1 cellular context compared by ENCODE assay signal in the genomic region with DNA sequence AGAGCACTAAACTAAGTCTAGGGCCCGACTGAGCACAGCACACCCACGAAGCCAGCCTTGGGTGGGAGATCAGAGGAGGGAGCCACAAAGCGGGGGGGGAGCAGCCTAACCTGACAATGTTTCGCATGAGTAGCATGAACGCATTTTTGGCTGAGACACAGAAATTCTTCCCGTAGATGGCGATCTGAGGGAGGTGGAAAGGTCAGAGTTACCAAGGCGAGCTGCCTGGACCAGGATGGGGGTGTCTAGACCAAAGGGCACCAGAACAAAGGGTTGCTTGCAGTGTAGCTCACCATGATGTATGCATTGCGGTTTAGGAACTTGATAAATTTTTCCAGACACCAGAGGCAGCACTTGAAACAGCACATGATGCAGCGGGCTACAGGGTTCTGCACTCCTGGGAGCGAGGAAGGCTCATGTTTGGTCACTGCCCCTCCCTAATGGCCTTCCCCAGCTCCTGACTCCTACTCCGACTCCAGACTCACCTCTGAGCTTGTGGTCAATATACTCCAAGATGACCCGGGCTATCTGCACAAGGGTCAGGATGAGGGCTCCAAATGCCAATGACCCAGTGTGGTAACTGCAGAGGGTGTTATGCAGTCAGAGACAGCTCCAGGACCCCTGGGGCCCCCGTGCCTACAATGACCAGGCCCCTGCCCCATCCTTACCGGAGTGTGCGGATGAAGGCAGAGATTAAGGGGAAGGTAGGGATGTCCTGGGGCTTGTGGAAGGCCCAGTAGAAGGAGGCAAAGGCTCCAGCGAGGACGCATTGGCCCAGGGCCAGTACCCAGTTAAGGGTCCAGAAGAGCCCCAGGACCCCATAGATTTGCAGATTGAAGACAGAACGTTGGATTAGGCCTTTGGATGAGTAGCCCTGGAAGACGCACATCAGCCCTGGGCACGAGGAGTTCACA.
A peak's percentile ranks its signal among the peaks of the same experiment; 100 is the strongest.
TF ChIP-seq lines count a peak whose summit lies in the region.

No MANE protein-coding gene starts in this region.

TF ChIP-seq in HepG2, 621 proteins besides CTCF, POLR2A, EP300 and RAD21 (continued from another document and continues in another):
- TF ChIP-seq, protein P1, sequence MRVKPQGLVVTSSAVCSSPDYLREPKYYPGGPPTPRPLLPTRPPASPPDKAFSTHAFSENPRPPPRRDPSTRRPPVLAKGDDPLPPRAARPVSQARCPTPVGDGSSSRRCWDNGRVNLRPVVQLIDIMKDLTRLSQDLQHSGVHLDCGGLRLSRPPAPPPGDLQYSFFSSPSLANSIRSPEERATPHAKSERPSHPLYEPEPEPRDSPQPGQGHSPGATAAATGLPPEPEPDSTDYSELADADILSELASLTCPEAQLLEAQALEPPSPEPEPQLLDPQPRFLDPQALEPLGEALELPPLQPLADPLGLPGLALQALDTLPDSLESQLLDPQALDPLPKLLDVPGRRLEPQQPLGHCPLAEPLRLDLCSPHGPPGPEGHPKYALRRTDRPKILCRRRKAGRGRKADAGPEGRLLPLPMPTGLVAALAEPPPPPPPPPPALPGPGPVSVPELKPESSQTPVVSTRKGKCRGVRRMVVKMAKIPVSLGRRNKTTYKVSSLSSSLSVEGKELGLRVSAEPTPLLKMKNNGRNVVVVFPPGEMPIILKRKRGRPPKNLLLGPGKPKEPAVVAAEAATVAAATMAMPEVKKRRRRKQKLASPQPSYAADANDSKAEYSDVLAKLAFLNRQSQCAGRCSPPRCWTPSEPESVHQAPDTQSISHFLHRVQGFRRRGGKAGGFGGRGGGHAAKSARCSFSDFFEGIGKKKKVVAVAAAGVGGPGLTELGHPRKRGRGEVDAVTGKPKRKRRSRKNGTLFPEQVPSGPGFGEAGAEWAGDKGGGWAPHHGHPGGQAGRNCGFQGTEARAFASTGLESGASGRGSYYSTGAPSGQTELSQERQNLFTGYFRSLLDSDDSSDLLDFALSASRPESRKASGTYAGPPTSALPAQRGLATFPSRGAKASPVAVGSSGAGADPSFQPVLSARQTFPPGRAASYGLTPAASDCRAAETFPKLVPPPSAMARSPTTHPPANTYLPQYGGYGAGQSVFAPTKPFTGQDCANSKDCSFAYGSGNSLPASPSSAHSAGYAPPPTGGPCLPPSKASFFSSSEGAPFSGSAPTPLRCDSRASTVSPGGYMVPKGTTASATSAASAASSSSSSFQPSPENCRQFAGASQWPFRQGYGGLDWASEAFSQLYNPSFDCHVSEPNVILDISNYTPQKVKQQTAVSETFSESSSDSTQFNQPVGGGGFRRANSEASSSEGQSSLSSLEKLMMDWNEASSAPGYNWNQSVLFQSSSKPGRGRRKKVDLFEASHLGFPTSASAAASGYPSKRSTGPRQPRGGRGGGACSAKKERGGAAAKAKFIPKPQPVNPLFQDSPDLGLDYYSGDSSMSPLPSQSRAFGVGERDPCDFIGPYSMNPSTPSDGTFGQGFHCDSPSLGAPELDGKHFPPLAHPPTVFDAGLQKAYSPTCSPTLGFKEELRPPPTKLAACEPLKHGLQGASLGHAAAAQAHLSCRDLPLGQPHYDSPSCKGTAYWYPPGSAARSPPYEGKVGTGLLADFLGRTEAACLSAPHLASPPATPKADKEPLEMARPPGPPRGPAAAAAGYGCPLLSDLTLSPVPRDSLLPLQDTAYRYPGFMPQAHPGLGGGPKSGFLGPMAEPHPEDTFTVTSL (CRISPR knock-in tag; IDR thresholded peaks at IDR 0.05; ENCODE audit: borderline replicate concordance): peak; percentile 55; the same call in 1 of the 2 replicates
- TF ChIP-seq ETV5 (CRISPR knock-in tag; IDR thresholded peaks at IDR 0.05; ENCODE audit: borderline replicate concordance) (peak; percentile 47), ZNF235 (CRISPR knock-in tag; IDR thresholded peaks at IDR 0.05; ENCODE audit: borderline replicate concordance) (no peak), HIVEP1 (CRISPR knock-in tag; IDR thresholded peaks at IDR 0.05) (no peak; the same call in 1 of the 2 replicates), MAFK (conservative IDR thresholded peaks at IDR 0.05 in 1 of 2, IDR thresholded peaks at IDR 0.05 in 1 of 2; ENCODE audit: low read length in 2 of 2) (0 out of 4 replicates have a peak, but pooled peaks of 1 of the 2 experiments have one; percentile 0), ZNF329 (CRISPR knock-in tag; IDR thresholded peaks at IDR 0.05; ENCODE audit: low read depth) (no peak), STAG1 (CRISPR knock-in tag; IDR thresholded peaks at IDR 0.05) (no peak; the same call in none of the 2 replicates), MTF1 (CRISPR knock-in tag; IDR thresholded peaks at IDR 0.05) (no peak), ZNF570 (CRISPR knock-in tag; IDR thresholded peaks at IDR 0.05; ENCODE audit: borderline replicate concordance) (0 out of 2 replicates have a peak, but pooled peaks have one; percentile 51), SOX5 (CRISPR knock-in tag; IDR thresholded peaks at IDR 0.05; ENCODE audit: borderline replicate concordance) (peak; percentile 94; the same call in 1 of the 2 replicates), NFE2L2 (IDR thresholded peaks at IDR 0.05; ENCODE audit: low read length) (no peak), GPN1 (CRISPR knock-in tag; IDR thresholded peaks at IDR 0.05; ENCODE audit: borderline replicate concordance) (no peak), HDAC1 (CRISPR knock-in tag; IDR thresholded peaks at IDR 0.05) (peak; percentile 92), ZNF337 (CRISPR knock-in tag; IDR thresholded peaks at IDR 0.05; ENCODE audit: borderline replicate concordance, low read depth) (0 out of 2 replicates have a peak, but pooled peaks have one; percentile 57), ZNF546 (CRISPR knock-in tag; conservative IDR thresholded peaks at IDR 0.05) (no peak; the same call in 1 of the 2 replicates)
- TF ChIP-seq, protein P2, sequence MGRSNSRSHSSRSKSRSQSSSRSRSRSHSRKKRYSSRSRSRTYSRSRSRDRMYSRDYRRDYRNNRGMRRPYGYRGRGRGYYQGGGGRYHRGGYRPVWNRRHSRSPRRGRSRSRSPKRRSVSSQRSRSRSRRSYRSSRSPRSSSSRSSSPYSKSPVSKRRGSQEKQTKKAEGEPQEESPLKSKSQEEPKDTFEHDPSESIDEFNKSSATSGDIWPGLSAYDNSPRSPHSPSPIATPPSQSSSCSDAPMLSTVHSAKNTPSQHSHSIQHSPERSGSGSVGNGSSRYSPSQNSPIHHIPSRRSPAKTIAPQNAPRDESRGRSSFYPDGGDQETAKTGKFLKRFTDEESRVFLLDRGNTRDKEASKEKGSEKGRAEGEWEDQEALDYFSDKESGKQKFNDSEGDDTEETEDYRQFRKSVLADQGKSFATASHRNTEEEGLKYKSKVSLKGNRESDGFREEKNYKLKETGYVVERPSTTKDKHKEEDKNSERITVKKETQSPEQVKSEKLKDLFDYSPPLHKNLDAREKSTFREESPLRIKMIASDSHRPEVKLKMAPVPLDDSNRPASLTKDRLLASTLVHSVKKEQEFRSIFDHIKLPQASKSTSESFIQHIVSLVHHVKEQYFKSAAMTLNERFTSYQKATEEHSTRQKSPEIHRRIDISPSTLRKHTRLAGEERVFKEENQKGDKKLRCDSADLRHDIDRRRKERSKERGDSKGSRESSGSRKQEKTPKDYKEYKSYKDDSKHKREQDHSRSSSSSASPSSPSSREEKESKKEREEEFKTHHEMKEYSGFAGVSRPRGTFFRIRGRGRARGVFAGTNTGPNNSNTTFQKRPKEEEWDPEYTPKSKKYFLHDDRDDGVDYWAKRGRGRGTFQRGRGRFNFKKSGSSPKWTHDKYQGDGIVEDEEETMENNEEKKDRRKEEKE (IDR thresholded peaks at IDR 0.05): no peak
- TF ChIP-seq, protein P3, sequence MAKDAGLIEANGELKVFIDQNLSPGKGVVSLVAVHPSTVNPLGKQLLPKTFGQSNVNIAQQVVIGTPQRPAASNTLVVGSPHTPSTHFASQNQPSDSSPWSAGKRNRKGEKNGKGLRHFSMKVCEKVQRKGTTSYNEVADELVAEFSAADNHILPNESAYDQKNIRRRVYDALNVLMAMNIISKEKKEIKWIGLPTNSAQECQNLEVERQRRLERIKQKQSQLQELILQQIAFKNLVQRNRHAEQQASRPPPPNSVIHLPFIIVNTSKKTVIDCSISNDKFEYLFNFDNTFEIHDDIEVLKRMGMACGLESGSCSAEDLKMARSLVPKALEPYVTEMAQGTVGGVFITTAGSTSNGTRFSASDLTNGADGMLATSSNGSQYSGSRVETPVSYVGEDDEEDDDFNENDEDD (CRISPR knock-in tag; IDR thresholded peaks at IDR 0.05; ENCODE audit: borderline replicate concordance): peak; percentile 64; the same call in 1 of the 2 replicates
- TF ChIP-seq, protein P4, sequence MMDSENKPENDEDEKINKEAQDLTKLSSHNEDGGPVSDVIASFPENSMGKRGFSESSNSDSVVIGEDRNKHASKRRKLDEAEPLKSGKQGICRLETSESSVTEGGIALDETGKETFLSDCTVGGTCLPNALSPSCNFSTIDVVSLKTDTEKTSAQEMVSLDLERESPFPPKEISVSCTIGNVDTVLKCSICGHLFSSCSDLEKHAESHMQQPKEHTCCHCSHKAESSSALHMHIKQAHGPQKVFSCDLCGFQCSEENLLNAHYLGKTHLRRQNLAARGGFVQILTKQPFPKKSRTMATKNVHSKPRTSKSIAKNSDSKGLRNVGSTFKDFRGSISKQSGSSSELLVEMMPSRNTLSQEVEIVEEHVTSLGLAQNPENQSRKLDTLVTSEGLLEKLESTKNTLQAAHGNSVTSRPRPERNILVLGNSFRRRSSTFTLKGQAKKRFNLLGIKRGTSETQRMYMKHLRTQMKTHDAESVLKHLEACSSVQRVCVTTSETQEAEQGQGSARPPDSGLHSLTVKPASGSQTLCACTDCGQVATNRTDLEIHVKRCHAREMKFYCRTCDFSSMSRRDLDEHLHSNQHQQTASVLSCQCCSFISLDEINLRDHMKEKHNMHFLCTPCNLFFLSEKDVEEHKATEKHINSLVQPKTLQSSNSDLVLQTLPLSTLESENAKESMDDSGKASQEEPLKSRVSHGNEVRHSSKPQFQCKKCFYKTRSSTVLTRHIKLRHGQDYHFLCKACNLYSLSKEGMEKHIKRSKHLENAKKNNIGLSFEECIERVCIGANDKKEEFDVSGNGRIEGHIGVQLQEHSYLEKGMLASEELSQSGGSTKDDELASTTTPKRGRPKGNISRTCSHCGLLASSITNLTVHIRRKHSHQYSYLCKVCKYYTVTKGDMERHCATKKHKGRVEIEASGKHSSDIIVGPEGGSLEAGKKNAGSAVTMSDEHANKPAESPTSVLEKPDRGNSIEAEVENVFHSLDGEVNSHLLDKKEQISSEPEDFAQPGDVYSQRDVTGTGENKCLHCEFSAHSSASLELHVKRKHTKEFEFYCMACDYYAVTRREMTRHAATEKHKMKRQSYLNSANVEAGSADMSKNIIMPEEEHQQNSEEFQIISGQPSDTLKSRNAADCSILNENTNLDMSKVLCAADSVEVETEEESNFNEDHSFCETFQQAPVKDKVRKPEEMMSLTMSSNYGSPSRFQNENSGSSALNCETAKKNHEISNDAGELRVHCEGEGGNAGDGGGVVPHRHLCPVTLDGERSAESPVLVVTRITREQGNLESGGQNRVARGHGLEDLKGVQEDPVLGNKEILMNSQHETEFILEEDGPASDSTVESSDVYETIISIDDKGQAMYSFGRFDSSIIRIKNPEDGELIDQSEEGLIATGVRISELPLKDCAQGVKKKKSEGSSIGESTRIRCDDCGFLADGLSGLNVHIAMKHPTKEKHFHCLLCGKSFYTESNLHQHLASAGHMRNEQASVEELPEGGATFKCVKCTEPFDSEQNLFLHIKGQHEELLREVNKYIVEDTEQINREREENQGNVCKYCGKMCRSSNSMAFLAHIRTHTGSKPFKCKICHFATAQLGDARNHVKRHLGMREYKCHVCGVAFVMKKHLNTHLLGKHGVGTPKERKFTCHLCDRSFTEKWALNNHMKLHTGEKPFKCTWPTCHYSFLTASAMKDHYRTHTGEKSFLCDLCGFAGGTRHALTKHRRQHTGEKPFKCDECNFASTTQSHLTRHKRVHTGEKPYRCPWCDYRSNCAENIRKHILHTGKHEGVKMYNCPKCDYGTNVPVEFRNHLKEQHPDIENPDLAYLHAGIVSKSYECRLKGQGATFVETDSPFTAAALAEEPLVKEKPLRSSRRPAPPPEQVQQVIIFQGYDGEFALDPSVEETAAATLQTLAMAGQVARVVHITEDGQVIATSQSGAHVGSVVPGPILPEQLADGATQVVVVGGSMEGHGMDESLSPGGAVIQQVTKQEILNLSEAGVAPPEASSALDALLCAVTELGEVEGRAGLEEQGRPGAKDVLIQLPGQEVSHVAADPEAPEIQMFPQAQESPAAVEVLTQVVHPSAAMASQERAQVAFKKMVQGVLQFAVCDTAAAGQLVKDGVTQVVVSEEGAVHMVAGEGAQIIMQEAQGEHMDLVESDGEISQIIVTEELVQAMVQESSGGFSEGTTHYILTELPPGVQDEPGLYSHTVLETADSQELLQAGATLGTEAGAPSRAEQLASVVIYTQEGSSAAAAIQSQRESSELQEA (CRISPR knock-in tag; IDR thresholded peaks at IDR 0.05; ENCODE audit: not compliant biosample characterization): no peak
- TF ChIP-seq, protein P5, sequence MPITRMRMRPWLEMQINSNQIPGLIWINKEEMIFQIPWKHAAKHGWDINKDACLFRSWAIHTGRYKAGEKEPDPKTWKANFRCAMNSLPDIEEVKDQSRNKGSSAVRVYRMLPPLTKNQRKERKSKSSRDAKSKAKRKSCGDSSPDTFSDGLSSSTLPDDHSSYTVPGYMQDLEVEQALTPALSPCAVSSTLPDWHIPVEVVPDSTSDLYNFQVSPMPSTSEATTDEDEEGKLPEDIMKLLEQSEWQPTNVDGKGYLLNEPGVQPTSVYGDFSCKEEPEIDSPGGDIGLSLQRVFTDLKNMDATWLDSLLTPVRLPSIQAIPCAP (CRISPR knock-in tag; IDR thresholded peaks at IDR 0.05; ENCODE audit: low read depth): no peak
- TF ChIP-seq, protein P6, sequence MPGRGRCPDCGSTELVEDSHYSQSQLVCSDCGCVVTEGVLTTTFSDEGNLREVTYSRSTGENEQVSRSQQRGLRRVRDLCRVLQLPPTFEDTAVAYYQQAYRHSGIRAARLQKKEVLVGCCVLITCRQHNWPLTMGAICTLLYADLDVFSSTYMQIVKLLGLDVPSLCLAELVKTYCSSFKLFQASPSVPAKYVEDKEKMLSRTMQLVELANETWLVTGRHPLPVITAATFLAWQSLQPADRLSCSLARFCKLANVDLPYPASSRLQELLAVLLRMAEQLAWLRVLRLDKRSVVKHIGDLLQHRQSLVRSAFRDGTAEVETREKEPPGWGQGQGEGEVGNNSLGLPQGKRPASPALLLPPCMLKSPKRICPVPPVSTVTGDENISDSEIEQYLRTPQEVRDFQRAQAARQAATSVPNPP (CRISPR knock-in tag; IDR thresholded peaks at IDR 0.05): 0 out of 2 replicates have a peak, but pooled peaks have one; percentile 41
- TF ChIP-seq, protein P7, sequence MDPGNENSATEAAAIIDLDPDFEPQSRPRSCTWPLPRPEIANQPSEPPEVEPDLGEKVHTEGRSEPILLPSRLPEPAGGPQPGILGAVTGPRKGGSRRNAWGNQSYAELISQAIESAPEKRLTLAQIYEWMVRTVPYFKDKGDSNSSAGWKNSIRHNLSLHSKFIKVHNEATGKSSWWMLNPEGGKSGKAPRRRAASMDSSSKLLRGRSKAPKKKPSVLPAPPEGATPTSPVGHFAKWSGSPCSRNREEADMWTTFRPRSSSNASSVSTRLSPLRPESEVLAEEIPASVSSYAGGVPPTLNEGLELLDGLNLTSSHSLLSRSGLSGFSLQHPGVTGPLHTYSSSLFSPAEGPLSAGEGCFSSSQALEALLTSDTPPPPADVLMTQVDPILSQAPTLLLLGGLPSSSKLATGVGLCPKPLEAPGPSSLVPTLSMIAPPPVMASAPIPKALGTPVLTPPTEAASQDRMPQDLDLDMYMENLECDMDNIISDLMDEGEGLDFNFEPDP (CRISPR knock-in tag; conservative IDR thresholded peaks at IDR 0.05): no peak
